In the genomic region with DNA sequence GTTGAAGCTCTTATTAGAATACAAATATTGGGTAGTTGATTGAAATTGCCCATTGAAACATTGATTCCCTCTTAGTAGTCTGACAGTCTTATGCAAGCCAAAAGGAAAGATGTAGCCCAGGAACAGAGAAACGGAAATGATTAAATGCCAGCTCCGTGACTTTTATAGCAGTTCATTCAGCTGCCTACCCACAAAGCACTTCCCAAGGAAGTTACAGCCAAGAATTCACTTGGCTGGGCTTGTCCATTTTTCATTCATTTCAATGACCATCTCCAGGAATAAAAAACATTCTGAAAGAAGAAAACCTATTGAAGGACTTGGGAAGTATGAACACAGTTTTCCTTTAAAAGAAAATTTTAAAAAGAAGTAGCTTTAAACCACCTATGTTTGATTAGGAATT, we compare ENCODE assay signal across 21 cellular contexts.
DNase-seq lines count a peak whose midpoint lies in the region; ATAC-seq and TF ChIP-seq lines count a peak whose summit lies in the region.
"Had no signal": no experiment of that assay in that cellular context is flagged by ENCODE, and none has a peak within 500 bp of the region (broad histone marks: within the 10 kb centered on the region; RNA-seq: fewer than 3 reads in every experiment).

No MANE protein-coding gene starts in this region.

- dilution Hi-C loops in mammary epithelial cell (cut with HindIII; ENCODE audit: low sequenced_read_pairs) = no loop called here

- intact Hi-C loops in mammary epithelial cell (cut with micrococcal nuclease) = no loop called here

- TF ChIP-seq CTCF in mammary epithelial cell (conservative IDR thresholded peaks at IDR 0.05 in 1 of 2, IDR thresholded peaks at IDR 0.05 in 1 of 2; ENCODE audit: extremely low read depth in 1 of 2, insufficient read depth in 1 of 2, low read depth in 1 of 2, low read length in 2 of 2) = no peak
- no peak for TF ChIP-seq CTCF in nephron progenitor cell (IDR thresholded peaks at IDR 0.05)

- CTCF ChIA-PET in mammary epithelial cell (lab: Charles Lee; ENCODE audit: low non-redundant PET) = no interaction called here

- WGBS in mammary epithelial cell (ENCODE audit: low coverage, missing lambda C conversion rate) = 0% methylated on average over 2 of the region's 2 CpGs

- H3K4me1 ChIP-seq in mammary epithelial cell (ENCODE audit: insufficient read depth, low read length) = peaks cover 11% of the 10 kb centered on the region
- H3K4me1 ChIP-seq: foreskin keratinocyte, SJSA1 had no signal

- no peaks in the 10 kb centered on the region for H4K20me1 ChIP-seq in mammary epithelial cell (ENCODE audit: insufficient read depth, low read length)

- in situ Hi-C loops in G401 (cut with HindIII; ENCODE audit: low sequenced_read_pairs) = no loop called here
- in situ Hi-C loops in mammary epithelial cell (cut with MboI; ENCODE audit: low sequenced_read_pairs in 2 of 2) = no loop called here

- no TSS peak for BruUV-seq in mammary epithelial cell (replicated peaks; lab: Mats Ljungman, UMichigan)

- H3K27me3 Mint-ChIP-seq in nephron progenitor cell (ENCODE audit: low read depth, poor library complexity) = no peaks in the 10 kb centered on the region

- no peak overlapping the region for H3K9ac ChIP-seq in mammary epithelial cell (ENCODE audit: insufficient read depth, low read length)

- no peak overlapping the region for H3K27ac Mint-ChIP-seq in nephron progenitor cell
- H3K27ac Mint-ChIP-seq: endodermal cell had no signal

- peaks cover 5% of the 10 kb centered on the region for H3K36me3 Mint-ChIP-seq in nephron progenitor cell (ENCODE audit: low read depth)

- H3K27me3 ChIP-seq in mammary epithelial cell (ENCODE audit: insufficient read depth, low read length) = no peaks in the 10 kb centered on the region
- H3K27me3 ChIP-seq: neutrophil, SJSA1 had no signal

- no peak overlapping the region for H3K27ac ChIP-seq in mammary epithelial cell (ENCODE audit: insufficient read depth, low read depth, low read length)
- H3K27ac ChIP-seq: foreskin keratinocyte, neutrophil, SJSA1 had no signal

- peak; percentile 36 for DNase-seq in G401 (ENCODE audit: low spot score)
- peak; percentile 6 for DNase-seq in MV-4-11 (lab: John Stamatoyannopoulos, UW)
- peak; percentile 61 for DNase-seq in mammary epithelial cell
- peak; percentile 43 for DNase-seq in pons (ENCODE audit: low spot score)
- no peak for DNase-seq in NCI-H2227 treated with DMSO at 0.1 percent for 48 hours (lab: John Stamatoyannopoulos, UW)
- DNase-seq in nephron progenitor cell = no peak
- DNase-seq: activated CD4-positive, alpha-beta T cell treated with anti-CD3 and anti-CD28 coated beads for 4 hours; activated CD8-positive, alpha-beta memory T cell treated with anti-CD3 and anti-CD28 coated beads, Interleukin-2, amount 50 U/mL, for 4 hours; activated gamma-delta T cell treated with Interleukin-2 at 50 U/mL for 16 hours; C1 segment of cervical spinal cord; endodermal cell; foreskin keratinocyte; GF-D8; mucosa of descending colon; NCI-H1694; NCI-H345; stimulated activated CD4-positive, alpha-beta T cell treated with anti-CD3 and anti-CD28 coated beads, Interleukin-12 subunit alpha, Interleukin-12 subunit beta, amount 100 ng/mL, for 4 hours; T1000 had no signal

- peaks cover 8% of the 10 kb centered on the region for H3K4me1 Mint-ChIP-seq in nephron progenitor cell
- H3K4me1 Mint-ChIP-seq: endodermal cell had no signal

- H3K4me3 ChIP-seq in mammary epithelial cell (replicated peaks in 1 of 3; ENCODE audit: insufficient read depth in 1 of 3, low read depth in 2 of 3, low read length in 3 of 3) = no peak overlapping the region
- H3K4me3 ChIP-seq: mucosa of descending colon, SJSA1 had no signal

- H3K4me2 ChIP-seq in mammary epithelial cell (ENCODE audit: insufficient read depth, low read depth, low read length) = peak overlapping the region; percentile 32

- no peaks in the 10 kb centered on the region for H3K36me3 ChIP-seq in mammary epithelial cell (ENCODE audit: insufficient read depth, low read length)
- H3K36me3 ChIP-seq: neutrophil, SJSA1 had no signal

- no peak overlapping the region for H3K4me3 Mint-ChIP-seq in nephron progenitor cell
- H3K4me3 Mint-ChIP-seq: endodermal cell had no signal

- H3K9me3 Mint-ChIP-seq in nephron progenitor cell = no peaks in the 10 kb centered on the region
- H3K9me3 Mint-ChIP-seq: endodermal cell had no signal

- peak overlapping the region; percentile 42 for H2AFZ ChIP-seq in mammary epithelial cell (ENCODE audit: low read depth, low read length)

- H3K9me3 ChIP-seq in mammary epithelial cell (replicated peaks; ENCODE audit: insufficient read depth, low read length) = no peaks in the 10 kb centered on the region
- H3K9me3 ChIP-seq: mucosa of descending colon, neutrophil, SJSA1 had no signal

- H3K79me2 ChIP-seq in mammary epithelial cell (ENCODE audit: insufficient read depth, low read length) = no peaks in the 10 kb centered on the region

- ATAC-seq in GM19463 (IDR thresholded peaks at IDR 0.05; ENCODE audit: unreplicated experiment) = no peak
- ATAC-seq: foreskin keratinocyte, mucosa of descending colon had no signal

Comparison
In these comparisons a context has a peak if more than half of its experiments do, and no peak if none do; other contexts are left out.
1. DNase-seq: peak in G401 (single experiment), MV-4-11 (single experiment), mammary epithelial cell (single experiment) and pons (single experiment); none in NCI-H2227 treated with DMSO at 0.1 percent for 48 hours (single experiment) and nephron progenitor cell (single experiment).